In the genomic region with DNA sequence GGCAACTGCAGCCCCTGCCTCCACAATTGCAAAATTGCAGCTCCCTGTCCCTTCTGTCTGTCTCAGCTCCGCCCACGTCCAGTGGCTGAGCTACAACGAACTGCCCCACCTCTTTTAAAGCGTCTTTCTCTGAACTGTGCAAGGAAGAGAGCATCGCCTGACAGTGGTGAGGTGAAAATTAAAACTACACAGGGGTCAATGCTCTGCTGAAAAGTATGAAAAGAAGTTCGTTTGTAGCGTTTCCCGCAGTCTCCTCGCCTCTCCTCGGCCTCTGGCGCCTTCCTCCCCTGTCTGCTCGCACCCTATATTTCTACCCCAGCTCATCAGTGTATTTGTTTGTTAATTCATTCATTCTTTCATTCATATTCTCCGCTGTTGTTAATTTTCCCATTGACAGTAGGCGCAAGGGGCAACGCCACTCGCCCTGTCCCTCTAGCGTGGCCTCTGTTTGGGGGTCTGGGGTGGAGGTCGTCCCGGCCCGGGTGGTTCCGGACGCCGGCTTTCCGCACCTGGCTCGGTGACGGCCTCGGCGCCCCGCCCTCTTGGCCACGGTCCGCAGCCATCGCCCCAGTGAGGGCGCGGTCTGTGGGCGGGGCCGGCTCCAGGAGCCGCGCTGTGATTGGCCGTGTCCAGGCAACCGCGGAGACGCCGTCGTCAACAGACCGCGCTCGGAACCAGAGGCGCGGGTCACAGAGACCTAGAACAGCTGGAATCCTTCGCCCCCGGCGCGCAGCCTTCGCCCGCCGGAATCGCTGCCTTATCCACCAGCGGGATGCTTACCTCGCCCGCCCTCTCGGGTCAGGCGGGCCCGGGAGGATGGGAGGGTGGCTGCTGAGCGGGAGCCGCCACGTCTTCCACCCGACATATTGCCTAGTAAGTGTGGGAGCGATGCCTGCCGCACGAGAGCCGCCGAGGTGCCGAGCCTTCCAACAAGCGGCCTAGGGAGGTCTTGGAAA, we compare ENCODE assay signal across 8 cellular contexts. TPM values are rescaled to one million over a fixed set of nuclear protein-coding genes. Genes with fewer than 3 reads are reported as not detected.
DNase-seq lines count a peak whose midpoint lies in the region; ATAC-seq and TF ChIP-seq lines count a peak whose summit lies in the region.

A gene with protein sequence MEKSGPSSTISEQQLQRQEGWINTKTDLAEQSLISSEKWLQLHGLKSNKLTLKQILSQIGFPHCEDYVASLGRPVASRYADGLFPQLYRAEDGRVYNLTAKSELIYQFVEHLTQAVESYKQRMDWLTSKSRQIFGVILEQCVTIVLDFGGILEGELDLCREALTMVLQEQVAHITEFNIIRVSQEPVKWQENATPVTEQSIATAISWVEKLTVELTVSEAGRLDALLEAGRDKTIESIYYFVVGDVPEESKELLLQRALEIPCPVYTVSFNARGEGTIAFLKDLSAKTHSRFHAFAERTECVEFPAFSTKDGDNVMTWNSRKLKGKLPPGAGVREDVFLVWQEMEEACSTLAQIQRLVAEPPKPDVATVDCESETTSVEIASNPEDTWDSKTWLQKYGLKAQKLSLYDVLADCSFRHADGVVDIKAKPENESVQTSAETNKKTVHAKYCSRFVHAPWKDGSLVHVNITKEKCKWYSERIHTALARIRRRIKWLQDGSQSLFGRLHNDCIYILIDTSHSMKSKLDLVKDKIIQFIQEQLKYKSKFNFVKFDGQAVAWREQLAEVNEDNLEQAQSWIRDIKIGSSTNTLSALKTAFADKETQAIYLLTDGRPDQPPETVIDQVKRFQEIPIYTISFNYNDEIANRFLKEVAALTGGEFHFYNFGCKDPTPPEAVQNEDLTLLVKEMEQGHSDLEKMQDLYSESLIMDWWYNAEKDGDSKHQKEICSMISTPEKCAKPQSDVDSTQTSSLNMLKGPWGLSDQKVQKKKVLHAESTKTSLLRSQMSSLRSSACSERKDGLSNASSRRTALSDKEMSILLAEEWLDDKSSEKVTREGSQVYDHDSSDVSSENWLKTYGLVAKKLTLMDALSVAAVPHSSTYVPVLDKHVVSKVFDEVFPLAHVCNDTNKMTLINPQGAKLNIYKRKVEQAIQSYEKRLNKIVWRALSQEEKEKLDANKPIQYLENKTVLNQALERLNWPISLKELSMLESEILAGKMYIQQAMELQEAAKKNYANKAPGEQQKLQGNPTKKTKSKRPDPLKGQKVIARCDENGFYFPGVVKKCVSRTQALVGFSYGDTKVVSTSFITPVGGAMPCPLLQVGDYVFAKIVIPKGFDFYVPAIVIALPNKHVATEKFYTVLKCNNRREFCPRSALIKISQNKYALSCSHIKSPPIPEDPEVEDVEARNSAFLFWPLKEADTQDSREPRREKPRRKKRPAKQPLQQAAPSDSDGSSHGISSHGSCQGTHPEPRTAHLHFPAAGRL (N-terminal part only) (plus strand): TSS at position 677 of the 956 bp plus-strand sequence. CDS start 5,926 bp downstream, outside the sequence.

- ATAC-seq in HG02763 (IDR thresholded peaks at IDR 0.05; ENCODE audit: unreplicated experiment) (peak; percentile 81), upper lobe of right lung (peak; percentile 92)

- peaks cover 24% of the 10 kb centered on the region for H3K27me3 ChIP-seq in upper lobe of right lung

- H3K27ac Mint-ChIP-seq in nephron: no peak within 1 kb of the TSS

- peaks cover 1% of the 10 kb centered on the region for H3K9me3 Mint-ChIP-seq in nephron

- no peaks in the 10 kb centered on the region for H3K36me3 ChIP-seq in upper lobe of right lung

- DNase-seq in activated effector memory CD4-positive, alpha-beta T cell treated with anti-CD3 and anti-CD28 coated beads, Interleukin-2, amount 50 U/mL, for 16 hours: peak; percentile 72
- DNase-seq in activated effector memory CD4-positive, alpha-beta T cell treated with Interleukin-2 at 50 U/mL for 16 hours: no peak
- DNase-seq in NCI-H2029 treated with DMSO at 0.1 percent for 48 hours (lab: John Stamatoyannopoulos, UW) (peak; percentile 40), fibroblast of the aortic adventitia (ENCODE audit: low read depth) (peak; percentile 7), upper lobe of right lung (peak; percentile 87)
- DNase-seq in activated CD8-positive, alpha-beta memory T cell treated with anti-CD3 and anti-CD28 coated beads, Interleukin-2, amount 50 U/mL, for 4 hours: peak; percentile 24

- H3K4me1 Mint-ChIP-seq in nephron: peaks cover 6% of the 10 kb centered on the region

- H3K36me3 Mint-ChIP-seq in nephron (ENCODE audit: low read depth): no peaks in the 10 kb centered on the region

- H3K9me3 ChIP-seq in upper lobe of right lung: no peaks in the 10 kb centered on the region

- intact Hi-C loops in upper lobe of right lung (cut with DNase I): no loop called here

- H3K4me3 ChIP-seq in fibroblast of the aortic adventitia (ENCODE audit: low read depth, low read length) (peak within 1 kb of the TSS; percentile 60), upper lobe of right lung (peak within 1 kb of the TSS; percentile 43)

- peaks cover 59% of the 10 kb centered on the region for H3K27me3 Mint-ChIP-seq in nephron (ENCODE audit: low read depth)

- peaks cover 21% of the 10 kb centered on the region for H3K4me1 ChIP-seq in upper lobe of right lung

- no peak within 1 kb of the TSS for H3K27ac ChIP-seq in upper lobe of right lung

- no peak for TF ChIP-seq CTCF in fibroblast of the aortic adventitia (IDR thresholded peaks at IDR 0.05; ENCODE audit: insufficient read depth, low read length)
- no peak for TF ChIP-seq CTCF in nephron (IDR thresholded peaks at IDR 0.05; ENCODE audit: unreplicated experiment in 3 of 3)
- TF ChIP-seq CTCF in upper lobe of right lung (IDR thresholded peaks at IDR 0.05): no peak

- peak within 1 kb of the TSS; percentile 75 to 79 (median 76) for H3K4me3 Mint-ChIP-seq in nephron

RNA-seq across cellular contexts. Expression of the gene that starts here (rescaled TPM):
- not detected in 2 replicates for total RNA-seq in fibroblast of the aortic adventitia (ENCODE audit: low replicate concordance)
- total RNA-seq in upper lobe of right lung: 0.17 TPM

Comparison
In these comparisons a context has a peak if more than half of its experiments do, and no peak if none do; other contexts are left out.
1. Peak in DNase-seq and H3K4me3 ChIP-seq in fibroblast of the aortic adventitia; RNA of the gene not detected or under 1 TPM.
2. Peak in DNase-seq, ATAC-seq and H3K4me3 ChIP-seq in upper lobe of right lung; RNA of the gene not detected or under 1 TPM.